In genomic region chr6:6758915-6759654, GRCh38 we compare ENCODE assay signal across 1 cellular context.
TF ChIP-seq lines count a peak whose summit lies in the region.

No MANE protein-coding gene starts in this region.

TF ChIP-seq in HCT116, 20 proteins besides CTCF, POLR2A, EP300 and RAD21 (continued from another document):
- TF ChIP-seq EZH2phosphoT487 (IDR thresholded peaks at IDR 0.05; ENCODE audit: borderline replicate concordance) (no peak), MAX (IDR thresholded peaks at IDR 0.05) (no peak), EZH2 (IDR thresholded peaks at IDR 0.05) (no peak), SP1 (IDR thresholded peaks at IDR 0.05; ENCODE audit: low read depth) (no peak), CEBPB (IDR thresholded peaks at IDR 0.05; ENCODE audit: low read depth) (no peak), FOSL1 (IDR thresholded peaks at IDR 0.05; ENCODE audit: low read depth) (no peak), TCF7L2 (IDR thresholded peaks at IDR 0.05; ENCODE audit: borderline replicate concordance, extremely low read depth, insufficient read depth, insufficient read length) (no peak), REST (IDR thresholded peaks at IDR 0.05; ENCODE audit: low read depth) (no peak), ZFX (IDR thresholded peaks at IDR 0.05) (no peak), EGR1 (IDR thresholded peaks at IDR 0.05; ENCODE audit: low read depth) (no peak)
